1 cellular context compared by ENCODE assay signal in the genomic region with DNA sequence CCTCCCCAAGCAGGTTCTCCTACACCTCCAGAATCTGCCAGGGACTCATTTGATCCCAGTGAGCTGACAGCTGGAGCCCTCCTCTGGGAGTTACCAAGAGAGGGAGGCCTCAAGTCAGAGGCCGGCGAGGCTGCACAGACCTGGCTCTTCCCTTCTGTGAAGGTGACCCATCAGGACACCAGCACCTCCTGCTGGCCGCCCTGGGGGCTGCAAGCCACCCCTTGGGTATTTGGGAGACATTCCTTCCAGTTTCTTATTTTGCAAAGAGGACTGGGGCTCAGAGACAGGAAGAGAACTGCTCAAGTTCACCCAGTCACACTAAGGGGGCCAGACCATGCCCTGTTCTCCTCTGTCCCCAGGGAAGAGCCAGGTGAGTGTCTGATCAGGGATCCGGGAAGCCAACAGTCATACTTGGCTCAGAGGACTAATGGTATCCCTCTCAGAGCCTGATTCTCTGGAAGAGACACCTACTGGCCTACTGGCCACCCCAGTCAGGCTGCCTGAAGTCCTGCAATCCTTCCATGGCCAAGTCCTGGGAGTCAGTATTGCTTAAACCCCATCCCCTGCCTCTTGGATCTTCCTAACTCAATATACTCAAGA.
TF ChIP-seq lines count a peak whose summit lies in the region.

No MANE protein-coding gene starts in this region.

TF ChIP-seq in K562, 482 proteins besides CTCF, POLR2A, EP300 and RAD21 (continued from another document):
- TF ChIP-seq MLLT1 (IDR thresholded peaks at IDR 0.05) (no peak), ZNF764 (CRISPR knock-in tag; IDR thresholded peaks at IDR 0.05; ENCODE audit: low read depth) (peak; percentile 90), L3MBTL2 (IDR thresholded peaks at IDR 0.05) (0 out of 2 replicates have a peak, but pooled peaks have one; percentile 14), DEAF1 (CRISPR knock-in tag; IDR thresholded peaks at IDR 0.05) (peak; percentile 51; the same call in 1 of the 2 replicates), NCOA6 (IDR thresholded peaks at IDR 0.05) (no peak), ESRRA (IDR thresholded peaks at IDR 0.05; ENCODE audit: borderline replicate concordance, low read depth) (peak; percentile 58; the same call in 1 of the 2 replicates), IRF2 (CRISPR knock-in tag; IDR thresholded peaks at IDR 0.05) (no peak), XRCC4 (IDR thresholded peaks at IDR 0.05; ENCODE audit: extremely low read depth, insufficient read depth, insufficient read length) (no peak), ZNF778 (CRISPR knock-in tag; IDR thresholded peaks at IDR 0.05) (no peak), RBM17 (IDR thresholded peaks at IDR 0.05; ENCODE audit: borderline replicate concordance, low read depth, low read length) (no peak), KAT7 (CRISPR knock-in tag; IDR thresholded peaks at IDR 0.05; ENCODE audit: borderline replicate concordance) (no peak), RB1 (IDR thresholded peaks at IDR 0.05; ENCODE audit: low read depth) (0 out of 2 replicates have a peak, but pooled peaks have one; percentile 22)
- TF ChIP-seq, protein P1, sequence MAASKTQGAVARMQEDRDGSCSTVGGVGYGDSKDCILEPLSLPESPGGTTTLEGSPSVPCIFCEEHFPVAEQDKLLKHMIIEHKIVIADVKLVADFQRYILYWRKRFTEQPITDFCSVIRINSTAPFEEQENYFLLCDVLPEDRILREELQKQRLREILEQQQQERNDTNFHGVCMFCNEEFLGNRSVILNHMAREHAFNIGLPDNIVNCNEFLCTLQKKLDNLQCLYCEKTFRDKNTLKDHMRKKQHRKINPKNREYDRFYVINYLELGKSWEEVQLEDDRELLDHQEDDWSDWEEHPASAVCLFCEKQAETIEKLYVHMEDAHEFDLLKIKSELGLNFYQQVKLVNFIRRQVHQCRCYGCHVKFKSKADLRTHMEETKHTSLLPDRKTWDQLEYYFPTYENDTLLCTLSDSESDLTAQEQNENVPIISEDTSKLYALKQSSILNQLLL (CRISPR knock-in tag; IDR thresholded peaks at IDR 0.05; ENCODE audit: borderline replicate concordance) = no peak
